ENCODE assay signal across 11 cellular contexts in the genomic region with DNA sequence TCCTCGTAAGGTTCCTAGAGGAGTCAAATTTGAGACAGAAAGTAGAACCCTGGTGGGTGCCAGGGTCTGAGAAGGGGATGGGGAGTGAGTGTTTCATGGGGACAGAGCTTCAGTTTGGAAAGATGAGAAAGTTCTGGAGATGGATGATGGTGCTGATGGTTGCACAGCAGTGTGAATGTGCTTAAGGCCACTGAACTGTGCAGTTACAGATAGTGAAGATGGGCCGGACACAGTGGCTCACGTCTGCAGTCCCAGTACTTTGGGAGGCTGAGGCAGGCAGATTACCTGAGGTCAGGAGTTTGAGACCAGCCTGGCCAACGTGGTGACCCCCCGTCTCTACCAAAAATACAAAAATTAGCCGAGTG. TPM values are rescaled to one million over a fixed set of nuclear protein-coding genes. Genes with fewer than 3 reads are reported as not detected.
DNase-seq lines count a peak whose midpoint lies in the region; ATAC-seq and TF ChIP-seq lines count a peak whose summit lies in the region.
"Had no signal": no experiment of that assay in that cellular context is flagged by ENCODE, and none has a peak within 500 bp of the region (broad histone marks: within the 10 kb centered on the region; RNA-seq: fewer than 3 reads in every experiment).

No MANE protein-coding gene starts in this region.

- peak overlapping the region; percentile 94 for H3K4me2 ChIP-seq in DND-41 (ENCODE audit: insufficient read depth, low read length)

- H3K27me3 ChIP-seq in DND-41 (ENCODE audit: insufficient read depth, low read length, poor library complexity) (no peaks in the 10 kb centered on the region), MG63 (no peaks in the 10 kb centered on the region)
- H3K27me3 ChIP-seq: neutrophil had no signal

- peaks cover 37% of the 10 kb centered on the region for H3K4me1 ChIP-seq in DND-41 (ENCODE audit: insufficient read depth, low read length)

- H3K36me3 Mint-ChIP-seq in chondrocyte (ENCODE audit: low read depth) = no peaks in the 10 kb centered on the region
- H3K36me3 Mint-ChIP-seq in neural crest cell (ENCODE audit: low read depth) = peaks cover 3% of the 10 kb centered on the region

- H3K27ac ChIP-seq in DND-41 (ENCODE audit: low read length) = peak overlapping the region; percentile 93
- H3K27ac ChIP-seq: neutrophil had no signal

- H3K4me1 Mint-ChIP-seq in chondrocyte (ENCODE audit: low read depth) = peaks cover 65% of the 10 kb centered on the region
- peaks cover 25% of the 10 kb centered on the region for H3K4me1 Mint-ChIP-seq in neural crest cell

- peak overlapping the region; percentile 85 to 100 for H3K4me3 ChIP-seq in DND-41 (ENCODE audit: low read depth in 1 of 2, low read length in 2 of 2)
- peak overlapping the region; percentile 76 for H3K4me3 ChIP-seq in MG63

- H3K4me3 Mint-ChIP-seq in chondrocyte (ENCODE audit: unreplicated experiment) (peak overlapping the region; percentile 76), neural crest cell (peak overlapping the region; percentile 94)

- H3K9ac ChIP-seq in DND-41 (ENCODE audit: low read depth, low read length) = peak overlapping the region; percentile 92

- peaks cover 54% of the 10 kb centered on the region for H3K79me2 ChIP-seq in DND-41 (ENCODE audit: insufficient read depth, low read length)

- DNase-seq in DND-41 = no peak
- no peak for DNase-seq in MG63
- no peak for DNase-seq in chondrocyte (ENCODE audit: low spot score)
- DNase-seq in neural crest cell (ENCODE audit: low read depth, low spot score) = no peak
- no peak for DNase-seq in occipital lobe (lab: John Stamatoyannopoulos, UW)
- no peak for DNase-seq in NCI-H345 treated with DMSO at 0.1 percent for 48 hours (lab: John Stamatoyannopoulos, UW; ENCODE audit: unreplicated experiment)
- no peak for DNase-seq in NCI-H526 (lab: John Stamatoyannopoulos, UW)
- DNase-seq: NCI-H2081 treated with DMSO at 0.1 percent for 48 hours; stimulated activated naive CD4-positive, alpha-beta T cell had no signal

- H3K27me3 Mint-ChIP-seq in chondrocyte (ENCODE audit: low read depth) (no peaks in the 10 kb centered on the region), neural crest cell (ENCODE audit: low read depth) (no peaks in the 10 kb centered on the region)

- no peak overlapping the region for H2AFZ ChIP-seq in DND-41 (ENCODE audit: low read depth, low read length)

- ATAC-seq in DND-41 (ENCODE audit: insufficient read depth, low read depth) (no peak), GM21619 (IDR thresholded peaks at IDR 0.05; ENCODE audit: unreplicated experiment) (no peak)

- no peak for TF ChIP-seq CTCF in DND-41 (IDR thresholded peaks at IDR 0.05; ENCODE audit: borderline replicate concordance, extremely low read depth, low read length, poor library complexity, severe bottlenecking)
- TF ChIP-seq CTCF in chondrocyte (IDR thresholded peaks at IDR 0.05) = no peak
- TF ChIP-seq CTCF in neural crest cell (conservative IDR thresholded peaks at IDR 0.05) = no peak

- H3K27ac Mint-ChIP-seq in chondrocyte (ENCODE audit: unreplicated experiment) (peak overlapping the region; percentile 75), neural crest cell (ENCODE audit: unreplicated experiment) (peak overlapping the region; percentile 48)

- H3K36me3 ChIP-seq in DND-41 (ENCODE audit: insufficient read depth, low read length) (peaks cover 43% of the 10 kb centered on the region), MG63 (peaks cover 34% of the 10 kb centered on the region)

- H3K9me3 Mint-ChIP-seq in chondrocyte (ENCODE audit: low read depth) = no peaks in the 10 kb centered on the region
- no peaks in the 10 kb centered on the region for H3K9me3 Mint-ChIP-seq in neural crest cell

- peaks cover 11% of the 10 kb centered on the region for H4K20me1 ChIP-seq in DND-41 (ENCODE audit: insufficient read depth, low read length)

- H3K9me3 ChIP-seq in DND-41 (ENCODE audit: insufficient read depth, low read length, severe bottlenecking) (no peaks in the 10 kb centered on the region), MG63 (no peaks in the 10 kb centered on the region)
- H3K9me3 ChIP-seq: neutrophil had no signal

RNA-seq across cellular contexts. Expression of a gene that starts 0.9 kb away (rescaled TPM):
- 69.7 and 113 TPM in 2 replicates for total RNA-seq in MG63 (2014; rRNA removed; shearing (Covaris generic); ENCODE audit: low replicate concordance)
- 8.3 to 22.9 TPM (median 8.4 TPM) in 3 replicates for total RNA-seq in chondrocyte
- 67.0 and 71.3 TPM in 2 replicates for total RNA-seq in neural crest cell
- 6.4 TPM for total RNA-seq in occipital lobe

RNA-seq across cellular contexts. Expression of a gene that starts 42.7 kb away (rescaled TPM):
- total RNA-seq in MG63 (2014; rRNA removed; shearing (Covaris generic); ENCODE audit: low replicate concordance) = 81.9 and 86.7 TPM in 2 replicates
- total RNA-seq in chondrocyte (238 to 345 TPM (median 243 TPM) in 3 replicates), neural crest cell (32.1 and 34.2 TPM in 2 replicates), occipital lobe (10.6 TPM)
